Comparison of ENCODE assay signal across 1 cellular context in the genomic region with DNA sequence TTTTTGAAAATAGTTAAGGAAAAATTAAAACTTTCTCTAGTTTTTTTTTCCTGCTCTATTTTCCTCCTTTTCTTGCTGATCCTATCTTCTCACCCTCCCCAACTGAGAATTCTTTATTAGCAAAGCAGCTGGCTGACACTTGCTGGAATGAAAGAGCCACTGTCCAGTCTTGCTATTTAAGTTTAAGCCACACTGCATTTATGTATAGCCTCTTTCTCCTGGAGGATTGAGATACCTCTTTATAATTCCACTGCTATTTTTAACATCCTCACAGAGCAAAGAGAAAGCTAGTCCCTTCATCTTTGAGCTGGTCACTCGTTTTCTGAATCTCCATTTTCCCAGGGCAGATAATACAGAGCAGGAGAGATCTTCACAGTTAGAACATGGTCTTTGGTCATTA.
TF ChIP-seq lines count a peak whose summit lies in the region.

No MANE protein-coding gene starts in this region.

TF ChIP-seq in HepG2, 621 proteins besides CTCF, POLR2A, EP300 and RAD21:
- no peak for TF ChIP-seq ZNF75D (CRISPR knock-in tag; IDR thresholded peaks at IDR 0.05; ENCODE audit: borderline replicate concordance)
- TF ChIP-seq PRMT3 (CRISPR knock-in tag; IDR thresholded peaks at IDR 0.05; ENCODE audit: borderline replicate concordance, low read depth): no peak
- TF ChIP-seq, protein P1, sequence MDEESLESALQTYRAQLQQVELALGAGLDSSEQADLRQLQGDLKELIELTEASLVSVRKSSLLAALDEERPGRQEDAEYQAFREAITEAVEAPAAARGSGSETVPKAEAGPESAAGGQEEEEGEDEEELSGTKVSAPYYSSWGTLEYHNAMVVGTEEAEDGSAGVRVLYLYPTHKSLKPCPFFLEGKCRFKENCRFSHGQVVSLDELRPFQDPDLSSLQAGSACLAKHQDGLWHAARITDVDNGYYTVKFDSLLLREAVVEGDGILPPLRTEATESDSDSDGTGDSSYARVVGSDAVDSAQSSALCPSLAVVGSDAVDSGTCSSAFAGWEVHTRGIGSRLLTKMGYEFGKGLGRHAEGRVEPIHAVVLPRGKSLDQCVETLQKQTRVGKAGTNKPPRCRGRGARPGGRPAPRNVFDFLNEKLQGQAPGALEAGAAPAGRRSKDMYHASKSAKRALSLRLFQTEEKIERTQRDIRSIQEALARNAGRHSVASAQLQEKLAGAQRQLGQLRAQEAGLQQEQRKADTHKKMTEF (CRISPR knock-in tag; IDR thresholded peaks at IDR 0.05): no peak
- TF ChIP-seq RCOR2 (CRISPR knock-in tag; IDR thresholded peaks at IDR 0.05): no peak
- TF ChIP-seq, protein P2, sequence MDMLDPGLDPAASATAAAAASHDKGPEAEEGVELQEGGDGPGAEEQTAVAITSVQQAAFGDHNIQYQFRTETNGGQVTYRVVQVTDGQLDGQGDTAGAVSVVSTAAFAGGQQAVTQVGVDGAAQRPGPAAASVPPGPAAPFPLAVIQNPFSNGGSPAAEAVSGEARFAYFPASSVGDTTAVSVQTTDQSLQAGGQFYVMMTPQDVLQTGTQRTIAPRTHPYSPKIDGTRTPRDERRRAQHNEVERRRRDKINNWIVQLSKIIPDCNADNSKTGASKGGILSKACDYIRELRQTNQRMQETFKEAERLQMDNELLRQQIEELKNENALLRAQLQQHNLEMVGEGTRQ (IDR thresholded peaks at IDR 0.05; ENCODE audit: low read depth, low read length): no peak
- TF ChIP-seq, protein P2 (CRISPR knock-in tag; IDR thresholded peaks at IDR 0.05; ENCODE audit: borderline replicate concordance): no peak
- no peak for TF ChIP-seq KDM1A (CRISPR knock-in tag; IDR thresholded peaks at IDR 0.05)
- TF ChIP-seq KLF11 (CRISPR knock-in tag; IDR thresholded peaks at IDR 0.05): no peak
- TF ChIP-seq ELF4 (CRISPR knock-in tag; IDR thresholded peaks at IDR 0.05; ENCODE audit: borderline replicate concordance): no peak
- TF ChIP-seq ZNF124 (CRISPR knock-in tag; IDR thresholded peaks at IDR 0.05): no peak
- no peak for TF ChIP-seq ZNF234 (CRISPR knock-in tag; conservative IDR thresholded peaks at IDR 0.05)
- TF ChIP-seq KDM2A (CRISPR knock-in tag; IDR thresholded peaks at IDR 0.05; ENCODE audit: borderline replicate concordance, low read depth): no peak
- TF ChIP-seq ZNF720 (CRISPR knock-in tag; IDR thresholded peaks at IDR 0.05): no peak
